9 cellular contexts compared by ENCODE assay signal in the genomic region with DNA sequence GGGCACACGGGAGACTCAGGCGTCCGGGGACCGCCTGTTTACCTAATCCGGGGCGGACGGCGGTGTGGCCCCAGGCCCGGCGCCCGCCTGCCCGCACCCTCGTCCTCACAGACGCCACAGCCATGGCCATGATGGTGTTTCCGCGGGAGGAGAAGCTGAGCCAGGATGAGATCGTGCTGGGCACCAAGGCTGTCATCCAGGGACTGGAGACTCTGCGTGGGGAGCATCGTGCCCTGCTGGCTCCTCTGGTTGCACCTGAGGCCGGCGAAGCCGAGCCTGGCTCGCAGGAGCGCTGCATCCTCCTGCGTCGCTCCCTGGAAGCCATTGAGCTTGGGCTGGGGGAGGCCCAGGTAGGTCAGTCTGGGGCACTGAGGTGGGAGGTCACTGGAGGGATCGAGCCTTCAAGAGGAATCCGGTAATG. TPM values are rescaled to one million over a fixed set of nuclear protein-coding genes. Genes with fewer than 3 reads are reported as not detected.
DNase-seq lines count a peak whose midpoint lies in the region; ATAC-seq and TF ChIP-seq lines count a peak whose summit lies in the region.
"Had no signal": no experiment of that assay in that cellular context is flagged by ENCODE, and none has a peak within 500 bp of the region (broad histone marks: within the 10 kb centered on the region; RNA-seq: fewer than 3 reads in every experiment).

No MANE protein-coding gene starts in this region.

- H3K9me3 ChIP-seq in lung (ENCODE audit: control insufficient read depth in 2 of 2, insufficient read depth in 1 of 2, low read length in 1 of 2) = no peaks in the 10 kb centered on the region

- peaks cover 7% of the 10 kb centered on the region for H3K36me3 Mint-ChIP-seq in activated naive CD4-positive, alpha-beta T cell treated with anti-CD3 and anti-CD28 coated beads, Interleukin-2, amount 50 U/mL, for 24 hours
- H3K36me3 Mint-ChIP-seq in brain = peaks cover 25% of the 10 kb centered on the region

- peak in 1 of 2 experiments; percentile 69 for TF ChIP-seq CTCF in brain (conservative IDR thresholded peaks at IDR 0.05)
- no peak for TF ChIP-seq CTCF in lung (IDR thresholded peaks at IDR 0.05; ENCODE audit: control extremely low read depth, extremely low read depth)

- H3K27me3 ChIP-seq in lung (ENCODE audit: control insufficient read depth, insufficient read depth) = no peaks in the 10 kb centered on the region

- H3K27ac ChIP-seq in lung (ENCODE audit: low read depth in 1 of 2, low read length in 1 of 2) (no peak overlapping the region), urinary bladder (ENCODE audit: low read depth) (peak overlapping the region; percentile 51)

- peaks cover 27% of the 10 kb centered on the region for H3K4me1 Mint-ChIP-seq in activated naive CD4-positive, alpha-beta T cell treated with anti-CD3 and anti-CD28 coated beads, Interleukin-2, amount 50 U/mL, for 24 hours
- H3K4me1 Mint-ChIP-seq in brain = peaks cover 23% of the 10 kb centered on the region

- ATAC-seq in lung (ENCODE audit: insufficient read depth, low FRiP score) = no peak
- no peak for ATAC-seq in HG03097 (IDR thresholded peaks at IDR 0.05; ENCODE audit: low FRiP score, unreplicated experiment)

- H3K9me3 Mint-ChIP-seq in activated naive CD4-positive, alpha-beta T cell treated with anti-CD3 and anti-CD28 coated beads, Interleukin-2, amount 50 U/mL, for 24 hours = no peaks in the 10 kb centered on the region
- peaks cover 0 to 2% (median 0%) of the 10 kb centered on the region in 5 experiments for H3K9me3 Mint-ChIP-seq in brain

- H3K4me3 ChIP-seq in lung (peak overlapping the region; percentile 22), urinary bladder (ENCODE audit: low read depth, low read length) (peak overlapping the region; percentile 90)

- peaks cover 0 to 15% of the 10 kb centered on the region in 2 donors for H3K36me3 ChIP-seq in lung (ENCODE audit: control insufficient read depth in 2 of 2, insufficient read depth in 2 of 2, low read length in 2 of 2)
- H3K36me3 ChIP-seq in urinary bladder (ENCODE audit: insufficient read depth) = no peaks in the 10 kb centered on the region

- peak overlapping the region; percentile 51 for H3K27ac Mint-ChIP-seq in activated naive CD4-positive, alpha-beta T cell treated with anti-CD3 and anti-CD28 coated beads, Interleukin-2, amount 50 U/mL, for 24 hours
- peak overlapping the region in 3 of 5 experiments; percentile 57 to 80 (median 74) for H3K27ac Mint-ChIP-seq in brain

- H3K4me3 Mint-ChIP-seq in activated naive CD4-positive, alpha-beta T cell treated with anti-CD3 and anti-CD28 coated beads, Interleukin-2, amount 50 U/mL, for 24 hours = peak overlapping the region; percentile 95
- H3K4me3 Mint-ChIP-seq in brain = peak overlapping the region; percentile 86 to 92 (median 91)

- peaks cover 0 to 6% of the 10 kb centered on the region in 2 donors for H3K4me1 ChIP-seq in lung (ENCODE audit: control insufficient read depth in 2 of 2, insufficient read depth in 2 of 2, low read length in 2 of 2)
- H3K4me1 ChIP-seq in urinary bladder (ENCODE audit: insufficient read depth) = no peaks in the 10 kb centered on the region

- 4 to 6% methylated on average over 17 to 28 of the region's 28 CpGs for WGBS in lung, 2 donors
- WGBS in urinary bladder = 4% methylated on average over 28 of the region's 28 CpGs

- H3K27me3 Mint-ChIP-seq in activated naive CD4-positive, alpha-beta T cell treated with anti-CD3 and anti-CD28 coated beads, Interleukin-2, amount 50 U/mL, for 24 hours = no peaks in the 10 kb centered on the region
- H3K27me3 Mint-ChIP-seq in brain = peaks cover 10% of the 10 kb centered on the region

- DNase-seq in activated naive CD4-positive, alpha-beta T cell treated with Interleukin-2 at 50 U/mL for 16 hours = no peak
- DNase-seq in lung (ENCODE audit: low spot score) (no peak), hippocampal formation (lab: John Stamatoyannopoulos, UW) (no peak), Kasumi-1 (lab: John Stamatoyannopoulos, UW) (no peak)

RNA-seq across cellular contexts. Expression of a gene that starts 1.0 kb away (rescaled TPM):
- polyA plus RNA-seq in brain (ENCODE audit: insufficient read depth, low read depth, low replicate concordance) = 122 TPM
- total RNA-seq in lung = 10 to 100 TPM in 1 of 2 donors, 1 to 10 TPM in 1; 8.5 to 30.8 TPM
- polyA plus RNA-seq in lung = 10 to 100 TPM; 17.8 to 34.2 TPM
- total RNA-seq in urinary bladder = 9.5 TPM
- polyA plus RNA-seq in urinary bladder = 39.2 TPM

RNA-seq across cellular contexts. Expression of a gene that starts 10.0 kb away (rescaled TPM):
- polyA plus RNA-seq in brain (ENCODE audit: insufficient read depth, low read depth, low replicate concordance) (297 TPM), lung (100 to 1,000 TPM; 174 to 203 TPM), urinary bladder (190 TPM)
- total RNA-seq in lung (100 to 1,000 TPM in 1 of 2 donors, 10 to 100 TPM in 1; 78.6 to 162 TPM), urinary bladder (34.3 TPM)

RNA-seq across cellular contexts. Expression of a gene that starts 19.5 kb away (rescaled TPM):
- polyA plus RNA-seq in brain (ENCODE audit: insufficient read depth, low read depth, low replicate concordance) = 146 TPM
- 1 to 10 TPM; 1.1 to 3.4 TPM for total RNA-seq in lung
- 1 to 10 TPM; 1.1 to 2.0 TPM for polyA plus RNA-seq in lung
- total RNA-seq in urinary bladder = 1.1 TPM
- polyA plus RNA-seq in urinary bladder = 0.24 TPM

RNA-seq across cellular contexts. Expression of a gene that starts 30.5 kb away (rescaled TPM):
- polyA plus RNA-seq in brain (ENCODE audit: insufficient read depth, low read depth, low replicate concordance) (118 TPM), lung (100 to 1,000 TPM; 105 to 128 TPM), urinary bladder (84.7 TPM)
- total RNA-seq in lung (100 to 1,000 TPM in 1 of 2 donors, 10 to 100 TPM in 1; 46.6 to 123 TPM), urinary bladder (62.0 TPM)

RNA-seq across cellular contexts. Expression of a gene that starts 33.2 kb away (rescaled TPM):
- polyA plus RNA-seq in brain (ENCODE audit: insufficient read depth, low read depth, low replicate concordance) (54.6 TPM), lung (under 1 TPM; 0.09 to 0.91 TPM), urinary bladder (0.15 TPM)
- total RNA-seq in lung (under 1 TPM; 0.23 to 0.28 TPM), urinary bladder (0.32 TPM)
- total RNA-seq: T-helper 1 cell treated with Interleukin-12 subunit alpha and Interleukin-12 subunit beta and Interleukin-4 antibody, amounts not matched to agents 30 ng/mL and 1 ng/mL, for 36 hours had no signal

Comparison
In these comparisons a context has a peak if more than half of its experiments do, and no peak if none do; other contexts are left out.
1. RNA of a gene that starts 19.5 kb away (polyA plus RNA-seq): 146 TPM in brain (single experiment); 1.1 to 2.0 TPM in lung and 0.24 TPM in urinary bladder (single experiment); every median in the first group is over 10 times any median in the second.